In genomic region chr10:63586048-63586447, GRCh38 we compare ENCODE assay signal across 21 cellular contexts.
A peak's percentile ranks its signal among the peaks of the same experiment; 100 is the strongest.
DNase-seq lines count a peak whose midpoint lies in the region; ATAC-seq, FAIRE-seq and TF ChIP-seq lines count a peak whose summit lies in the region.
"Had no signal": no experiment of that assay in that cellular context is flagged by ENCODE, and none has a peak within 500 bp of the region (broad histone marks: within the 10 kb centered on the region; RNA-seq: fewer than 3 reads in every experiment).

No MANE protein-coding gene starts in this region.

- H3K27ac ChIP-seq in keratinocyte (ENCODE audit: control insufficient read depth, insufficient read depth, low read length): peak overlapping the region; percentile 15
- H3K27ac ChIP-seq in CD8-positive, alpha-beta T cell (ENCODE audit: low read depth, low read length): no peak overlapping the region

- no peak overlapping the region for H3K4me3 Mint-ChIP-seq in Caco-2 (ENCODE audit: unreplicated experiment)
- H3K4me3 Mint-ChIP-seq in CD8-positive, alpha-beta T cell: no peak overlapping the region

- POLR2A ChIA-PET in Caco-2 (lab: Charles Lee): interaction anchor here (0.6 kb wide), 1 partner anchor 318 kb away, joined by 15 read pairs; no protein-coding TSS in a partner anchor
- POLR2A ChIA-PET in CD8-positive, alpha-beta T cell (lab: Charles Lee): interaction anchor here (1.0 kb wide), 1 partner anchor 274 kb away, joined by 4 read pairs; no protein-coding TSS in a partner anchor

- H3K4me3 ChIP-seq in bronchial epithelial cell (ENCODE audit: low read depth, low read length): no peak overlapping the region
- H3K4me3 ChIP-seq in keratinocyte (ENCODE audit: control insufficient read depth in 2 of 3, extremely low read depth in 1 of 3, insufficient read depth in 2 of 3, low read depth in 1 of 3, low read length in 3 of 3): no peak overlapping the region
- H3K4me3 ChIP-seq in Caco-2 (ENCODE audit: low read depth, low read length): no peak overlapping the region
- no peak overlapping the region for H3K4me3 ChIP-seq in CD8-positive, alpha-beta T cell (ENCODE audit: low read depth, low read length)

- H3K27me3 ChIP-seq in bronchial epithelial cell (ENCODE audit: control insufficient read depth, insufficient read depth, low read length) (no peaks in the 10 kb centered on the region), keratinocyte (ENCODE audit: control insufficient read depth, extremely low read depth, insufficient read depth, low read length) (no peaks in the 10 kb centered on the region), Caco-2 (replicated peaks; ENCODE audit: control insufficient read depth, insufficient read depth, low read length) (no peaks in the 10 kb centered on the region)
- no peaks in the 10 kb centered on the region for H3K27me3 ChIP-seq in CD8-positive, alpha-beta T cell (ENCODE audit: insufficient read depth, low read length)
- H3K27me3 ChIP-seq: BE2C had no signal

- TF ChIP-seq CTCF in bronchial epithelial cell (IDR thresholded peaks at IDR 0.05; ENCODE audit: insufficient read depth, low read length, severe bottlenecking): no peak
- no peak for TF ChIP-seq CTCF in keratinocyte (optimal IDR thresholded peaks at IDR 0.05 in 1 of 3, IDR thresholded peaks at IDR 0.05 in 1 of 3, conservative IDR thresholded peaks at IDR 0.05 in 1 of 3; ENCODE audit: extremely low read depth in 1 of 3, insufficient read depth in 2 of 3, low read length in 3 of 3)
- no peak for TF ChIP-seq CTCF in Caco-2 (IDR thresholded peaks at IDR 0.05; ENCODE audit: insufficient read depth in 1 of 2, low read depth in 1 of 2, low read length in 1 of 2, severe bottlenecking in 1 of 2, unreplicated experiment in 1 of 2)
- no peak for TF ChIP-seq CTCF in CD8-positive, alpha-beta T cell (IDR thresholded peaks at IDR 0.05)

- H3K4me1 Mint-ChIP-seq in Caco-2 (ENCODE audit: low read depth, unreplicated experiment): no peaks in the 10 kb centered on the region
- H3K4me1 Mint-ChIP-seq in CD8-positive, alpha-beta T cell (ENCODE audit: low read depth): no peaks in the 10 kb centered on the region

- no peaks in the 10 kb centered on the region for H3K9me3 Mint-ChIP-seq in Caco-2 (ENCODE audit: unreplicated experiment)
- no peaks in the 10 kb centered on the region for H3K9me3 Mint-ChIP-seq in CD8-positive, alpha-beta T cell

- peaks cover 4% of the 10 kb centered on the region for H4K20me1 ChIP-seq in keratinocyte (ENCODE audit: control insufficient read depth, extremely low read depth, insufficient read depth, low read length)

- H3K27ac Mint-ChIP-seq in Caco-2 (ENCODE audit: unreplicated experiment): no peak overlapping the region
- no peak overlapping the region for H3K27ac Mint-ChIP-seq in CD8-positive, alpha-beta T cell

- dilution Hi-C loops in keratinocyte (cut with MboI; ENCODE audit: extremely low pct_ligation_motif_present, low sequenced_read_pairs): no loop called here

- H3K9me3 ChIP-seq in keratinocyte (ENCODE audit: control insufficient read depth, low read depth, low read length) (no peaks in the 10 kb centered on the region), Caco-2 (no peaks in the 10 kb centered on the region)
- H3K9me3 ChIP-seq in CD8-positive, alpha-beta T cell (ENCODE audit: low read length): no peaks in the 10 kb centered on the region
- H3K9me3 ChIP-seq: BE2C had no signal

- no peaks in the 10 kb centered on the region for H3K36me3 ChIP-seq in bronchial epithelial cell (ENCODE audit: control insufficient read depth, insufficient read depth, low read length)
- no peaks in the 10 kb centered on the region for H3K36me3 ChIP-seq in keratinocyte (ENCODE audit: control insufficient read depth in 2 of 2, extremely low read depth in 1 of 2, insufficient read depth in 2 of 2, low read length in 2 of 2)
- H3K36me3 ChIP-seq in Caco-2 (ENCODE audit: control insufficient read depth, insufficient read depth, low read length): no peaks in the 10 kb centered on the region
- no peaks in the 10 kb centered on the region for H3K36me3 ChIP-seq in CD8-positive, alpha-beta T cell (ENCODE audit: insufficient read depth, low read length)
- H3K36me3 ChIP-seq: BE2C had no signal

- no peaks in the 10 kb centered on the region for H3K27me3 Mint-ChIP-seq in Caco-2 (ENCODE audit: insufficient read depth, unreplicated experiment)
- no peaks in the 10 kb centered on the region for H3K27me3 Mint-ChIP-seq in CD8-positive, alpha-beta T cell (ENCODE audit: low read depth)

- FAIRE-seq in bronchial epithelial cell (lab: Jason Lieb, UNC) (no peak), keratinocyte (lab: Jason Lieb, UNC) (no peak)
- FAIRE-seq: GM18507 had no signal

- peak overlapping the region; percentile 9 for H3K4me2 ChIP-seq in keratinocyte (ENCODE audit: control insufficient read depth, extremely low read depth, insufficient read depth, low read depth, low read length)

- H3K9me1 ChIP-seq in keratinocyte (ENCODE audit: control insufficient read depth, extremely low read depth, insufficient read depth, low read length): no peaks in the 10 kb centered on the region

- intact Hi-C loops in Caco-2 (cut with micrococcal nuclease; ENCODE audit: unreplicated experiment): no loop called here
- intact Hi-C loops in CD8-positive, alpha-beta T cell (cut with DNase I, micrococcal nuclease): no loop called here

- BruUV-seq in Caco-2 (replicated peaks; lab: Mats Ljungman, UMichigan): no TSS peak

- H3K4me1 ChIP-seq in keratinocyte (ENCODE audit: control insufficient read depth, extremely low read depth, insufficient read depth, low read length) (peaks cover 33% of the 10 kb centered on the region), Caco-2 (peaks cover 9% of the 10 kb centered on the region)
- H3K4me1 ChIP-seq in CD8-positive, alpha-beta T cell (ENCODE audit: insufficient read depth, low read length): no peaks in the 10 kb centered on the region

- H3K79me2 ChIP-seq in keratinocyte (ENCODE audit: control insufficient read depth, insufficient read depth, low read length): peaks cover 55% of the 10 kb centered on the region

- no peak overlapping the region for H3K9ac ChIP-seq in keratinocyte (ENCODE audit: control insufficient read depth, extremely low read depth, insufficient read depth, low read length)

- CTCF ChIA-PET in Caco-2 (lab: Charles Lee): no interaction called here
- CTCF ChIA-PET in CD8-positive, alpha-beta T cell (lab: Charles Lee): interaction anchor here (0.9 kb wide), 1 partner anchor 184 kb away, joined by 3 read pairs; no protein-coding TSS in a partner anchor

- in situ Hi-C loops in G401 (cut with HindIII; ENCODE audit: low sequenced_read_pairs): no loop called here

- peak; percentile 41 for DNase-seq in G401 (ENCODE audit: low spot score)
- peak; percentile 29 for DNase-seq in NCI-H69 (lab: John Stamatoyannopoulos, UW)
- peak; percentile 88 for DNase-seq in bronchial epithelial cell (ENCODE audit: low read depth)
- DNase-seq in keratinocyte (ENCODE audit: low read depth, low spot score): no peak
- DNase-seq in NCI-H146 (lab: John Stamatoyannopoulos, UW): no peak
- no peak for DNase-seq in Caco-2
- no peak for DNase-seq in CD8-positive, alpha-beta T cell
- DNase-seq: BE2C, COR-L47, DMS153, GDM1, GOT3, KG1, NCI-H1105, NCI-H2081, NCI-H446 treated with DMSO at 0.1 percent for 48 hours, NCI-H774, OCI-M1, SHP77 had no signal

- H2AFZ ChIP-seq in keratinocyte (ENCODE audit: control insufficient read depth, low read length): no peak overlapping the region

- ATAC-seq in CD8-positive, alpha-beta T cell: no peak
- ATAC-seq: HCT116 had no signal

- H3K36me3 Mint-ChIP-seq in Caco-2 (ENCODE audit: insufficient read depth, unreplicated experiment): no peaks in the 10 kb centered on the region
- no peaks in the 10 kb centered on the region for H3K36me3 Mint-ChIP-seq in CD8-positive, alpha-beta T cell

Comparison
In these comparisons a context has a peak if more than half of its experiments do, and no peak if none do; other contexts are left out.
1. DNase-seq: peak in G401 (single experiment), NCI-H69 (single experiment) and bronchial epithelial cell (single experiment); none in keratinocyte (single experiment), NCI-H146 (single experiment), Caco-2 (0 of 2) and CD8-positive, alpha-beta T cell (0 of 7).